ENCODE assay signal across 2 cellular contexts in genomic region chr13:48528720-48529119, GRCh38.
TF ChIP-seq lines count a peak whose summit lies in the region.

No MANE protein-coding gene starts in this region.

TF ChIP-seq in HEK293, 187 proteins besides CTCF, POLR2A, EP300 and RAD21:
- no peak for TF ChIP-seq ZNF26 (tag by site-specific recombination; IDR thresholded peaks at IDR 0.05)
- no peak for TF ChIP-seq MYNN (tag by site-specific recombination; IDR thresholded peaks at IDR 0.05; ENCODE audit: borderline replicate concordance)
- no peak for TF ChIP-seq ZNF140 (tag by site-specific recombination; IDR thresholded peaks at IDR 0.05)
- TF ChIP-seq ZNF664 (tag by site-specific recombination; IDR thresholded peaks at IDR 0.05): peak; percentile 72; the same call in 1 of the 2 replicates
- no peak for TF ChIP-seq ZNF433 (tag by site-specific recombination; IDR thresholded peaks at IDR 0.05; ENCODE audit: low read depth)
TF ChIP-seq in HEK293: peak in this region for 1.

TF ChIP-seq in GM12878, 131 proteins besides CTCF, POLR2A, EP300 and RAD21:
- TF ChIP-seq ZBTB33 (IDR thresholded peaks at IDR 0.05): no peak
- TF ChIP-seq MEF2A (IDR thresholded peaks at IDR 0.05; ENCODE audit: insufficient read depth, low read depth, low read length): 0 out of 2 replicates have a peak, but pooled peaks have one; percentile 57
- TF ChIP-seq JUNB (IDR thresholded peaks at IDR 0.05): 0 out of 2 replicates have a peak, but pooled peaks have one; percentile 11
- TF ChIP-seq TCF3 (IDR thresholded peaks at IDR 0.05; ENCODE audit: borderline replicate concordance, insufficient read depth, low read depth, low read length): no peak
- TF ChIP-seq RUNX3 (IDR thresholded peaks at IDR 0.05; ENCODE audit: low read length): peak; percentile 44
- TF ChIP-seq MTA2 (IDR thresholded peaks at IDR 0.05; ENCODE audit: low read depth): peak; percentile 19; the same call in 1 of the 2 replicates
- 0 out of 2 replicates have a peak, but pooled peaks have one; percentile 23 for TF ChIP-seq ATF7 (IDR thresholded peaks at IDR 0.05; ENCODE audit: low read depth)
